Comparison of ENCODE assay signal across 1 cellular context in the genomic region with DNA sequence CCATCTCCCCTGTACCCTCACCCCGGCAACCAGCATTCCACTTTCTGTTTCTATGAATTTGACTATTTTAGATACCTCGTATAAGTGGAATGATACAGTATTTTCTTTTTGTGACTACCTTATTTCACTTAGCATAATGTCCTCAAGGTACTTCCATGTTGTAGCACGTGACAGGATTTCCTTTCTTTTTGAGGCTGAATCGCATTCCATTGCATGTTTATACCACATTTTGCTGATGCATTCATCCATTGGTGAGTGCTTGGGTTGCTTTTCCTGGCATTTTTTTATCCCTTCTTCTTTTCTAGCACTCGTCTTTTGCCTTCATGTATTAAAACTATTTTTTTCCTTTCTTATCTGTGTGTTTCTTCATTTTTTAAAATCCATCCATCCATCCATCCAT.
TF ChIP-seq lines count a peak whose summit lies in the region.

No MANE protein-coding gene starts in this region.

TF ChIP-seq in K562, 482 proteins besides CTCF, POLR2A, EP300 and RAD21 (continued from another document):
- TF ChIP-seq ADNP (tag; IDR thresholded peaks at IDR 0.05): no peak
- TF ChIP-seq SRSF3 (IDR thresholded peaks at IDR 0.05; ENCODE audit: insufficient read depth, low read length): no peak
- TF ChIP-seq, protein P1, sequence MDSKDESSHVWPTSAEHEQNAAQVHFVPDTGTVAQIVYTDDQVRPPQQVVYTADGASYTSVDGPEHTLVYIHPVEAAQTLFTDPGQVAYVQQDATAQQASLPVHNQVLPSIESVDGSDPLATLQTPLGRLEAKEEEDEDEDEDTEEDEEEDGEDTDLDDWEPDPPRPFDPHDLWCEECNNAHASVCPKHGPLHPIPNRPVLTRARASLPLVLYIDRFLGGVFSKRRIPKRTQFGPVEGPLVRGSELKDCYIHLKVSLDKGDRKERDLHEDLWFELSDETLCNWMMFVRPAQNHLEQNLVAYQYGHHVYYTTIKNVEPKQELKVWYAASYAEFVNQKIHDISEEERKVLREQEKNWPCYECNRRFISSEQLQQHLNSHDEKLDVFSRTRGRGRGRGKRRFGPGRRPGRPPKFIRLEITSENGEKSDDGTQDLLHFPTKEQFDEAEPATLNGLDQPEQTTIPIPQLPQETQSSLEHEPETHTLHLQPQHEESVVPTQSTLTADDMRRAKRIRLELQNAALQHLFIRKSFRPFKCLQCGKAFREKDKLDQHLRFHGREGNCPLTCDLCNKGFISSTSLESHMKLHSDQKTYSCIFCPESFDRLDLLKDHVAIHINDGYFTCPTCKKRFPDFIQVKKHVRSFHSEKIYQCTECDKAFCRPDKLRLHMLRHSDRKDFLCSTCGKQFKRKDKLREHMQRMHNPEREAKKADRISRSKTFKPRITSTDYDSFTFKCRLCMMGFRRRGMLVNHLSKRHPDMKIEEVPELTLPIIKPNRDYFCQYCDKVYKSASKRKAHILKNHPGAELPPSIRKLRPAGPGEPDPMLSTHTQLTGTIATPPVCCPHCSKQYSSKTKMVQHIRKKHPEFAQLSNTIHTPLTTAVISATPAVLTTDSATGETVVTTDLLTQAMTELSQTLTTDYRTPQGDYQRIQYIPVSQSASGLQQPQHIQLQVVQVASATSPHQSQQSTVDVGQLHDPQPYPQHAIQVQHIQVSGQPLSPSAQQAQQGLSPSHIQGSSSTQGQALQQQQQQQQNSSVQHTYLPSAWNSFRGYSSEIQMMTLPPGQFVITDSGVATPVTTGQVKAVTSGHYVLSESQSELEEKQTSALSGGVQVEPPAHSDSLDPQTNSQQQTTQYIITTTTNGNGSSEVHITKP (IDR thresholded peaks at IDR 0.05; ENCODE audit: partially characterized antibody): no peak
- no peak for TF ChIP-seq NEUROD1 (IDR thresholded peaks at IDR 0.05; ENCODE audit: borderline replicate concordance, low read depth, low read length, partially characterized antibody)
